7 cellular contexts compared by ENCODE assay signal in the genomic region with DNA sequence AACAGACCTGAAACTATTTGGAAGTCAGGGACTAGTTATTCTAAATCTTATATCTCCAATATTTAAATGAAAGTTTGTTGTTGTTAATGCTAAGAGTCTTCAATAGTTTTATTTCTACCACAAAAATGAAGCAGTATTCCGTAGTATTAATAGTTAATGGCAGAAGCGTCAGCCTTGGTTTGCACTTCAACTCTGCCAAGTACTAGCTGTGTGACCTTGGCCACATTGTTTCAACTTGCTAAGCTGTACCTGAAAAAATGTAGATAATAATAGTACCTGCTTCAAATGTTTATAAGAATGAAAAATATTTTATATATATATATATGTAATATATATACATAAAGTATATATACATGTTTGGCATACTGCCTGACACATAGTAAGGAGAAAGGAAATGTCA.
"Had no signal": no experiment of that assay in that cellular context is flagged by ENCODE, and none has a peak within 500 bp of the region (broad histone marks: within the 10 kb centered on the region; RNA-seq: fewer than 3 reads in every experiment).

No MANE protein-coding gene starts in this region.

- DNase-seq: GDM1, GF-D8 had no signal

- FAIRE-seq: GM12878, GM12891, GM12892, GM18507, GM19239 had no signal

- H3K4me3 ChIP-seq: GM12878 had no signal

- ATAC-seq: GM12878 had no signal
